ENCODE assay signal across 31 cellular contexts in genomic region chr1:45146833-45147232, GRCh38.
"Had no signal": no experiment of that assay in that cellular context is flagged by ENCODE, and none has a peak within 500 bp of the region (broad histone marks: within the 10 kb centered on the region; RNA-seq: fewer than 3 reads in every experiment).

No MANE protein-coding gene starts in this region.

- H3K4me3 ChIP-seq: left lung, lower lobe of right lung, pancreas, prostate gland, sigmoid colon, testis, thyroid gland, transverse colon, upper lobe of left lung, vagina had no signal

- H3K27ac ChIP-seq: left lung, lower lobe of right lung, pancreas, prostate gland, sigmoid colon, testis, thyroid gland, transverse colon, upper lobe of left lung, vagina had no signal

- H3K4me1 ChIP-seq: left lung, lower lobe of right lung, prostate gland, testis, thyroid gland, upper lobe of left lung, vagina had no signal

- FAIRE-seq: islet of Langerhans, kidney, pancreas, small intestine had no signal

- H3K36me3 ChIP-seq: left lung, lower lobe of right lung, pancreas, prostate gland, sigmoid colon, thyroid gland, transverse colon, upper lobe of left lung, vagina had no signal

- H3K27me3 Mint-ChIP-seq: naive thymus-derived CD8-positive, alpha-beta T cell; stimulated activated naive CD8-positive, alpha-beta T cell treated with anti-CD3 and anti-CD28 coated beads, Interleukin-15, amount 100 ng/mL, for 72 hours had no signal

- H3K9me3 ChIP-seq: left lung, lower lobe of right lung, pancreas, prostate gland, sigmoid colon, testis, thyroid gland, transverse colon, upper lobe of left lung, vagina had no signal

- H3K4me3 Mint-ChIP-seq: naive thymus-derived CD8-positive, alpha-beta T cell; nephron; neural crest cell; stimulated activated memory B cell treated with anti-CD40 and anti-IgM and Interleukin-4, amounts not matched to agents 10 μg/mL and 1 μg/mL and 100 μg/mL, for 72 hours; stimulated activated naive CD8-positive, alpha-beta T cell treated with anti-CD3 and anti-CD28 coated beads, Interleukin-15, amount 100 ng/mL, for 72 hours had no signal

- DNase-seq: hippocampal formation; kidney; left colon; left lung; lower lobe of right lung; mammary epithelial cell; mesenchymal stem cell; naive thymus-derived CD8-positive, alpha-beta T cell; nucleus accumbens; pancreas; posterior cingulate gyrus; retina; right cardiac atrium; sigmoid colon; small intestine; stimulated activated CD4-positive, alpha-beta T cell treated with anti-CD3 and anti-CD28 coated beads, Interleukin-1b, Interleukin-23, amount 100 ng/mL, for 48 hours; stimulated activated CD4-positive, alpha-beta T cell treated with anti-CD3 and anti-CD28 coated beads, Interleukin-2, amount 100 ng/mL, for 48 hours; stimulated activated CD4-positive, alpha-beta T cell treated with anti-CD3 and anti-CD28 coated beads, Interleukin-4, amount 100 ng/mL, for 4 hours; stimulated activated CD8-positive, alpha-beta memory T cell treated with anti-CD3 and anti-CD28 coated beads, Interleukin-4, amount 100 ng/mL, for 48 hours; stimulated activated naive CD4-positive, alpha-beta T cell treated with Interleukin-2 at 50 U/mL for 16 hours; stimulated activated naive CD8-positive, alpha-beta T cell treated with anti-CD3 and anti-CD28 coated beads, Interleukin-15, amount 100 ng/mL, for 72 hours; testis; thyroid gland; transverse colon; upper lobe of left lung had no signal

- H3K27me3 ChIP-seq: left lung, pancreas, sigmoid colon, testis, thyroid gland, transverse colon, upper lobe of left lung, vagina had no signal

- ATAC-seq: left colon; left lung; lower lobe of right lung; naive thymus-derived CD8-positive, alpha-beta T cell; pancreas; right cardiac atrium; stimulated activated memory B cell treated with anti-CD40 and anti-IgM and Interleukin-4, amounts not matched to agents 10 μg/mL and 1 μg/mL and 100 μg/mL, for 72 hours; stimulated activated naive CD8-positive, alpha-beta T cell treated with anti-CD3 and anti-CD28 coated beads, Interleukin-15, amount 100 ng/mL, for 72 hours had no signal

- H3K36me3 Mint-ChIP-seq: stimulated activated memory B cell treated with anti-CD40 and anti-IgM and Interleukin-4, amounts not matched to agents 10 μg/mL and 1 μg/mL and 100 μg/mL, for 72 hours had no signal

- H3K4me1 Mint-ChIP-seq: nephron; stimulated activated naive CD8-positive, alpha-beta T cell treated with anti-CD3 and anti-CD28 coated beads, Interleukin-15, amount 100 ng/mL, for 72 hours had no signal

- H3K9me3 Mint-ChIP-seq: nephron; neural crest cell; stimulated activated memory B cell treated with anti-CD40 and anti-IgM and Interleukin-4, amounts not matched to agents 10 μg/mL and 1 μg/mL and 100 μg/mL, for 72 hours; stimulated activated naive CD8-positive, alpha-beta T cell treated with anti-CD3 and anti-CD28 coated beads, Interleukin-15, amount 100 ng/mL, for 72 hours had no signal

- H3K27ac Mint-ChIP-seq: nephron; stimulated activated memory B cell treated with anti-CD40 and anti-IgM and Interleukin-4, amounts not matched to agents 10 μg/mL and 1 μg/mL and 100 μg/mL, for 72 hours; stimulated activated naive CD8-positive, alpha-beta T cell treated with anti-CD3 and anti-CD28 coated beads, Interleukin-15, amount 100 ng/mL, for 72 hours had no signal
